28 cellular contexts compared by ENCODE assay signal in the genomic region with DNA sequence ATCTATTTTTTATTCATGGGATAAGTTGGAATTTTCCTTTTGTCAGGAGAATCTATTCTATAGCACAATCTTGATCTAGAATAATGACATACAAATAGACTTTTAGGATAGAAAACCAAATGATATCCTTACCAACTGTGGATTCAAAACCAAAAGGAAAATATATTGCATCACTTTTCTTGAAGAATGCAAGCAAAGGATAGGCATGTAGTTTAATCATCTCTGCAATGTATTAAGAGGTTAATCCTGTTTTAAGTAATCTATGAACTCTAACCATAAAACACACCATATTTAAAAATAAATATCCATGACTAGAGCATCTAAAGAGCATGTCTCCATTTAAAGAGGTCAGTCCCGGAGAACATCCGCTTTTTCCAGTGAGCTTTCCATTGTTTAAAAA.
"Had no signal": no experiment of that assay in that cellular context is flagged by ENCODE, and none has a peak within 500 bp of the region (broad histone marks: within the 10 kb centered on the region; RNA-seq: fewer than 3 reads in every experiment).

No MANE protein-coding gene starts in this region.

- H3K27me3 ChIP-seq: breast epithelium, left lung, pancreas, stomach, thyroid gland had no signal

- H3K9me3 ChIP-seq: breast epithelium, left lung, lower lobe of right lung, pancreas, prostate gland, stomach, thyroid gland had no signal

- H3K4me3 ChIP-seq: breast epithelium, left lung, lower lobe of right lung, pancreas, prostate gland, stomach, thyroid gland had no signal

- H3K27ac ChIP-seq: breast epithelium, left lung, lower lobe of right lung, prostate gland, thyroid gland, WERI-Rb-1 had no signal

- ATAC-seq: activated CD4-positive, CD25-positive, alpha-beta regulatory T cell treated with anti-CD3 and anti-CD28 coated beads, Interleukin-2, amount 50 U/mL, for 24 hours; esophagus mucosa; left lung; lower lobe of right lung; naive thymus-derived CD8-positive, alpha-beta T cell; stimulated activated naive B cell treated with anti-CD40 and anti-IgM and Interleukin-4, amounts not matched to agents 10 μg/mL and 1 μg/mL and 100 μg/mL, for 72 hours had no signal

- H3K36me3 ChIP-seq: breast epithelium, left lung, lower lobe of right lung, pancreas, prostate gland, stomach, thyroid gland, WERI-Rb-1 had no signal

- H3K4me1 ChIP-seq: left lung, lower lobe of right lung, prostate gland had no signal

- DNase-seq: activated CD4-positive, alpha-beta memory T cell treated with anti-CD3 and anti-CD28 coated beads for 36 hours; activated CD4-positive, alpha-beta T cell treated with anti-CD3 and anti-CD28 coated beads for 48 hours; activated CD8-positive, alpha-beta memory T cell treated with anti-CD3 and anti-CD28 coated beads, Interleukin-2, amount 50 U/mL, for 4 hours; activated effector memory CD4-positive, alpha-beta T cell treated with anti-CD3 and anti-CD28 coated beads, Interleukin-2, amount 50 U/mL, for 16 hours; activated naive CD4-positive, alpha-beta T cell treated with anti-CD3 and anti-CD28 coated beads for 36 hours; activated naive CD8-positive, alpha-beta T cell treated with anti-CD3 and anti-CD28 coated beads for 36 hours; activated T-cell treated with anti-CD3 and anti-CD28 coated beads, Interleukin-2, amount 50 U/mL, for 1 hour; amniotic stem cell; central memory CD4-positive, alpha-beta T cell; endodermal cell; foreskin melanocyte; left lung; lower lobe of right lung; mesenchymal stem cell; naive thymus-derived CD8-positive, alpha-beta T cell; nucleus accumbens; stimulated activated CD4-positive, alpha-beta T cell treated with anti-CD3 and anti-CD28 coated beads, Interleukin-15, amount 100 ng/mL, for 24 hours; stimulated activated CD4-positive, alpha-beta T cell treated with anti-CD3 and anti-CD28 coated beads, Interleukin-2, amount 100 ng/mL, for 24 hours; stimulated activated naive B cell treated with anti-CD40 and anti-IgM and Interleukin-4, amounts not matched to agents 10 μg/mL and 1 μg/mL and 100 μg/mL, for 72 hours; stomach; T1000; thyroid gland; WERI-Rb-1 had no signal
